ENCODE assay signal across 28 cellular contexts in genomic region chr12:124297856-124298255, GRCh38. TPM values are rescaled to one million over a fixed set of nuclear protein-coding genes. Genes with fewer than 3 reads are reported as not detected.
DNase-seq lines count a peak whose midpoint lies in the region; ATAC-seq, FAIRE-seq and TF ChIP-seq lines count a peak whose summit lies in the region.
"Had no signal": no experiment of that assay in that cellular context is flagged by ENCODE, and none has a peak within 500 bp of the region (broad histone marks: within the 10 kb centered on the region; RNA-seq: fewer than 3 reads in every experiment).

No MANE protein-coding gene starts in this region.

- CTCF ChIA-PET in K562 (lab: Yijun Ruan, JAX; ENCODE audit: low intra/inter-chr PET ratio): no interaction called here

- no peaks in the 10 kb centered on the region for H3K4me1 Mint-ChIP-seq in natural killer cell

- no peaks in the 10 kb centered on the region for H3K79me1 ChIP-seq in neuronal stem cell (ENCODE audit: low read depth, low read length)

- H2BK120ac ChIP-seq in neuronal stem cell (ENCODE audit: low read depth, low read length): no peak overlapping the region

- no peak overlapping the region for H4K91ac ChIP-seq in neuronal stem cell (ENCODE audit: low read depth, low read length, poor library complexity)

- H3K27ac Mint-ChIP-seq in natural killer cell: no peak overlapping the region
- H3K27ac Mint-ChIP-seq: CD4-positive, alpha-beta memory T cell had no signal

- H2AFZ ChIP-seq in K562 (ENCODE audit: low read depth, low read length) (no peak overlapping the region), hepatocyte (no peak overlapping the region), neuronal stem cell (ENCODE audit: low read length) (no peak overlapping the region)
- H2AFZ ChIP-seq: PC-9 had no signal

- no peak overlapping the region for H2AK5ac ChIP-seq in neuronal stem cell (ENCODE audit: low read depth, low read length)

- H3K79me2 ChIP-seq in K562 (ENCODE audit: control insufficient read depth, insufficient read depth, low read length): no peaks in the 10 kb centered on the region
- peaks cover 66% of the 10 kb centered on the region for H3K79me2 ChIP-seq in hepatocyte

- in situ Hi-C loops in K562 (cut with MboI): no loop called here

- H3K4me3 Mint-ChIP-seq in natural killer cell: no peak overlapping the region
- H3K4me3 Mint-ChIP-seq: CD4-positive, alpha-beta memory T cell had no signal

- POLR2A ChIA-PET in K562 (lab: Yijun Ruan, JAX): no interaction called here

- 3% methylated on average over 19 of the region's 19 CpGs for WGBS in K562 (ENCODE audit: insufficient coverage, low coverage, missing lambda C conversion rate)
- 91% methylated on average over 19 of the region's 19 CpGs for WGBS in hepatocyte (ENCODE audit: low lambda C conversion rate, missing lambda C conversion rate)
- no CpG with 5 or more reads among the region's 19 CpGs for WGBS in neuronal stem cell (ENCODE audit: extremely low coverage in 2 of 2, insufficient read length in 2 of 2, insufficient replicate concordance in 1 of 2), 2 donors
- WGBS in aorta, 2 donors: 88 to 89% methylated on average over 19 of the region's 19 CpGs

- no peaks in the 10 kb centered on the region for H3K9me3 Mint-ChIP-seq in natural killer cell

- no peak overlapping the region for H3K4me2 ChIP-seq in K562 (ENCODE audit: insufficient read depth, low read length)
- H3K4me2 ChIP-seq in hepatocyte: peak overlapping the region; percentile 86
- H3K4me2 ChIP-seq in neuronal stem cell (ENCODE audit: insufficient read depth, low read length, poor library complexity, severe bottlenecking): no peak overlapping the region
- H3K4me2 ChIP-seq: A549; BLaER1 treated with 17β-estradiol and CSF1 and Interleukin-3, amounts not matched to agents 10 nM and 100 nM; PC-9 had no signal

- no peaks in the 10 kb centered on the region for H3K9me1 ChIP-seq in K562 (ENCODE audit: control insufficient read depth, insufficient read depth, low read length)

- FAIRE-seq in K562 (lab: Jason Lieb, UNC): peak; percentile 6
- FAIRE-seq: A549, GM12892 had no signal

- ATAC-seq in K562: no peak
- no peak for ATAC-seq in aorta (ENCODE audit: low FRiP score)
- ATAC-seq in natural killer cell: no peak

- peak overlapping the region; percentile 49 for H3K18ac ChIP-seq in neuronal stem cell (ENCODE audit: low read length)

- no peak overlapping the region for H3K23ac ChIP-seq in neuronal stem cell (ENCODE audit: low read depth, low read length, poor library complexity)

- H3K27ac ChIP-seq in K562 (ENCODE audit: extremely low read depth, low read depth, low read length): no peak overlapping the region
- H3K27ac ChIP-seq in hepatocyte: peak overlapping the region; percentile 87
- H3K27ac ChIP-seq in neuronal stem cell (replicated peaks; ENCODE audit: low read length): no peak overlapping the region
- no peak overlapping the region for H3K27ac ChIP-seq in aorta (ENCODE audit: low read depth in 1 of 2, low read length in 2 of 2)
- H3K27ac ChIP-seq: A549; BLaER1 treated with 17β-estradiol and CSF1 and Interleukin-3, amounts not matched to agents 10 nM and 100 nM; HL-60; PC-9 had no signal

- no peak overlapping the region for H2BK12ac ChIP-seq in neuronal stem cell (ENCODE audit: low read length)

- peaks cover 0 to 10% of the 10 kb centered on the region in 2 experiments; a peak in 2 of 5 replicates for H3K4me1 ChIP-seq in K562 (replicated peaks in 1 of 2; ENCODE audit: control insufficient read depth in 2 of 2, insufficient read depth in 2 of 2, low read length in 2 of 2)
- H3K4me1 ChIP-seq in hepatocyte (ENCODE audit: insufficient read depth): peaks cover 27% of the 10 kb centered on the region
- H3K4me1 ChIP-seq in neuronal stem cell (ENCODE audit: control insufficient read depth in 2 of 2, insufficient read depth in 1 of 2, low read depth in 1 of 2, low read length in 2 of 2): peaks cover 8 to 17% of the 10 kb centered on the region in 2 donors
- H3K4me1 ChIP-seq in aorta (ENCODE audit: control insufficient read depth in 1 of 2, insufficient read depth in 2 of 2, low read length in 2 of 2): no peaks in the 10 kb centered on the region

- H3K9me3 ChIP-seq in K562 (replicated peaks; ENCODE audit: control insufficient read depth, insufficient read depth, low read depth, low read length) (no peaks in the 10 kb centered on the region), hepatocyte (ENCODE audit: low read depth) (no peaks in the 10 kb centered on the region), neuronal stem cell (replicated peaks in 1 of 2; ENCODE audit: control insufficient read depth in 2 of 2, insufficient read depth in 1 of 2, low read depth in 1 of 2, low read length in 2 of 2) (no peaks in the 10 kb centered on the region), aorta (ENCODE audit: control insufficient read depth, low read length) (no peaks in the 10 kb centered on the region)
- H3K9me3 ChIP-seq: A549; BLaER1 treated with 17β-estradiol and CSF1 and Interleukin-3, amounts not matched to agents 10 nM and 100 nM; Caco-2 had no signal

- no peak overlapping the region for H3K4ac ChIP-seq in neuronal stem cell (ENCODE audit: low read length)

- peaks cover 5% of the 10 kb centered on the region for H4K20me1 ChIP-seq in K562 (replicated peaks; ENCODE audit: control insufficient read depth, insufficient read depth, low read length)
- H4K20me1 ChIP-seq in hepatocyte (ENCODE audit: insufficient read depth, poor library complexity, severe bottlenecking): peaks cover 40% of the 10 kb centered on the region

- no peaks in the 10 kb centered on the region for H3K36me3 Mint-ChIP-seq in natural killer cell
- H3K36me3 Mint-ChIP-seq: CD4-positive, alpha-beta memory T cell had no signal

- no peak overlapping the region for H3K4me3 ChIP-seq in K562
- H3K4me3 ChIP-seq in hepatocyte: no peak overlapping the region
- H3K4me3 ChIP-seq in neuronal stem cell (ENCODE audit: low read length in 2 of 2): no peak overlapping the region
- H3K4me3 ChIP-seq in aorta (ENCODE audit: low read length in 2 of 2): no peak overlapping the region
- H3K4me3 ChIP-seq: A549; BLaER1 treated with 17β-estradiol and CSF1 and Interleukin-3, amounts not matched to agents 10 nM and 100 nM; PC-9 had no signal

- H3K27me3 ChIP-seq in K562 (ENCODE audit: control insufficient read depth in 2 of 2, insufficient read depth in 2 of 2, low read length in 2 of 2): peaks cover 33 to 81% of the 10 kb centered on the region in 2 experiments; a peak in 4 of 5 replicates
- H3K27me3 ChIP-seq in hepatocyte: no peaks in the 10 kb centered on the region
- peaks cover 2 to 26% (median 8%) of the 10 kb centered on the region in 3 experiments for H3K27me3 ChIP-seq in neuronal stem cell (ENCODE audit: control insufficient read depth in 3 of 3, insufficient read depth in 3 of 3, low read depth in 1 of 3, low read length in 3 of 3)
- no peaks in the 10 kb centered on the region for H3K27me3 ChIP-seq in aorta (ENCODE audit: control insufficient read depth in 1 of 2, insufficient read depth in 2 of 2, low read length in 1 of 2)

- no peaks in the 10 kb centered on the region for H3K9me2 ChIP-seq in hepatocyte (replicated peaks; ENCODE audit: insufficient read depth)

- no peak for TF ChIP-seq CTCF in K562 (IDR thresholded peaks at IDR 0.05 in 2 of 3, conservative IDR thresholded peaks at IDR 0.05 in 1 of 3; ENCODE audit: insufficient read depth in 2 of 3, low read depth in 1 of 3, low read length in 3 of 3)
- no peak for TF ChIP-seq CTCF in hepatocyte (IDR thresholded peaks at IDR 0.05; ENCODE audit: poor library complexity)
- TF ChIP-seq CTCF in natural killer cell (IDR thresholded peaks at IDR 0.05): no peak

- no peak overlapping the region for H3K9ac ChIP-seq in K562 (ENCODE audit: insufficient read depth in 1 of 2, low read depth in 2 of 2, low read length in 2 of 2)
- H3K9ac ChIP-seq in neuronal stem cell (ENCODE audit: low read depth, low read length, poor library complexity): peak overlapping the region; percentile 54
- H3K9ac ChIP-seq: BLaER1 treated with 17β-estradiol and CSF1 and Interleukin-3, amounts not matched to agents 10 nM and 100 nM had no signal

- no peak overlapping the region for H2BK15ac ChIP-seq in neuronal stem cell (ENCODE audit: low read length)

- TF ChIP-seq RAD21 in K562 (CRISPR knock-in tag; conservative IDR thresholded peaks at IDR 0.05 in 1 of 2, IDR thresholded peaks at IDR 0.05 in 1 of 2): no peak

- H3K27me3 Mint-ChIP-seq in natural killer cell (ENCODE audit: low read depth in 2 of 2): peaks cover 27 to 37% of the 10 kb centered on the region in 2 donors

- no peak overlapping the region for H3K14ac ChIP-seq in neuronal stem cell (ENCODE audit: low read length)

- H3K36me3 ChIP-seq in K562 (ENCODE audit: control insufficient read depth, insufficient read depth, low read length): no peaks in the 10 kb centered on the region
- no peaks in the 10 kb centered on the region for H3K36me3 ChIP-seq in hepatocyte (replicated peaks; ENCODE audit: insufficient read depth, low read depth)
- H3K36me3 ChIP-seq in neuronal stem cell (replicated peaks in 1 of 2; ENCODE audit: control insufficient read depth in 2 of 2, insufficient read depth in 2 of 2, low read length in 2 of 2): no peaks in the 10 kb centered on the region
- H3K36me3 ChIP-seq in aorta (ENCODE audit: control insufficient read depth in 1 of 2, insufficient read depth in 2 of 2, low read length in 1 of 2): no peaks in the 10 kb centered on the region
- H3K36me3 ChIP-seq: BLaER1 treated with 17β-estradiol and CSF1 and Interleukin-3, amounts not matched to agents 10 nM and 100 nM had no signal

- no peak overlapping the region for H2BK5ac ChIP-seq in neuronal stem cell (ENCODE audit: low read length)

- intact Hi-C loops in K562 (cut with micrococcal nuclease) (no loop called here), aorta (cut with DNase I) (no loop called here), natural killer cell (cut with micrococcal nuclease) (no loop called here)

- TF ChIP-seq EP300 in K562 (IDR thresholded peaks at IDR 0.05; ENCODE audit: low read length): no peak

- H4K8ac ChIP-seq in neuronal stem cell (ENCODE audit: low read depth, low read length): no peak overlapping the region

- TF ChIP-seq POLR2A in K562 (conservative IDR thresholded peaks at IDR 0.05): no peak

- DNase-seq in K562 (ENCODE audit: extremely low read depth in 1 of 4, low spot score in 3 of 4): no peak
- DNase-seq in hepatocyte (ENCODE audit: low spot score): no peak
- DNase-seq in neuronal stem cell (ENCODE audit: low spot score): no peak
- DNase-seq in aorta: peak; percentile 26 to 45
- no peak for DNase-seq in T1000 (lab: John Stamatoyannopoulos, UW)
- no peak for DNase-seq in SIG-M5 (lab: John Stamatoyannopoulos, UW)
- DNase-seq in natural killer cell: no peak
- DNase-seq: AML-193; Caco-2; CD4-positive, alpha-beta memory T cell; DMS79 treated with DMSO at 0.1 percent for 48 hours; GF-D8; GOT3; HCEC 1CT; Karpas-422; NCI-H1092; NCI-H1417 treated with DMSO at 0.1 percent for 48 hours; NCI-H1694 treated with DMSO at 0.1 percent for 48 hours; NCI-H2081; NCI-H2227 treated with DMSO at 0.1 percent for 48 hours; NCI-H526 treated with DMSO at 0.1 percent for 48 hours; PC-9; SHP77 had no signal

- no TSS peak for BruUV-seq in K562 (replicated peaks; lab: Mats Ljungman, UMichigan)

RNA-seq across cellular contexts. Expression of gene RFLNA, which starts 3.0 kb away (rescaled TPM):
- total RNA-seq in K562 (2011; cell fraction: chromatin; rRNA removed; ENCODE audit: low replicate concordance): not detected in 2 replicates
- total RNA-seq in K562 (2011; cell fraction: nucleolus; rRNA removed): not detected in 2 replicates
- not detected in 2 replicates for total RNA-seq in K562 (2011; cell fraction: nucleoplasm; rRNA removed)
- total RNA-seq in K562 (2014; rRNA removed) (not detected in 2 replicates), K562 (2014; rRNA removed; fragmentation: Illumina TruSeq; extraction: Trizol) (not detected in 2 replicates), K562 (2015; rRNA removed; fragmentation: Illumina TruSeq; extraction: Trizol) (not detected in 2 replicates), K562 (2021) (not detected in 2 replicates), hepatocyte (57.8 and 62.8 TPM in 2 replicates), aorta (1 to 10 TPM; 1.2 to 1.9 TPM), natural killer cell (under 1 TPM in 1 of 3 donors, not detected in 2; 0.85 TPM)
- polyA plus RNA-seq in K562 (2011; rRNA removed) (not detected in 2 replicates), K562 (2014; fragmentation: Illumina TruSeq; extraction: Trizol) (not detected in 2 replicates), K562 (2014; fragmentation: Nextera tagmentation; extraction: Ambion mirVana) (not detected), K562 (2014; rRNA removed) (not detected in 2 replicates), hepatocyte (54.1 and 67.8 TPM in 2 replicates), aorta (1 to 10 TPM; 1.6 to 6.8 TPM)
- polyA plus RNA-seq in K562 (2011; cell fraction: cytosol; rRNA removed): not detected in 2 replicates
- not detected in 2 replicates for polyA plus RNA-seq in K562 (2011; cell fraction: nucleus; rRNA removed)
- polyA plus RNA-seq in K562 (2012): not detected in 2 replicates
- not detected in 2 replicates for polyA minus RNA-seq in K562 (2011; rRNA and poly(A)+ RNA removed)
- not detected in 2 replicates for polyA minus RNA-seq in K562 (2011; cell fraction: cytosol; rRNA and poly(A)+ RNA removed)
- polyA minus RNA-seq in K562 (2011; cell fraction: nucleus; rRNA and poly(A)+ RNA removed): not detected in 2 replicates
- 1.5 TPM for polyA plus RNA-seq in neuronal stem cell (2013, experiment 1 of 2)
- 2.0 TPM for polyA plus RNA-seq in neuronal stem cell (2013, experiment 2 of 2)
- total RNA-seq: CD4-positive, alpha-beta memory T cell; NCI-H460; PC-9 had no signal
- polyA plus RNA-seq: A549; CD4-positive, alpha-beta memory T cell had no signal

Comparison
In these comparisons a context has a peak if more than half of its experiments do, and no peak if none do; other contexts are left out.
1. DNase-seq: peak in aorta (2 of 2); none in K562 (0 of 4), hepatocyte (single experiment), neuronal stem cell (single experiment), T1000 (single experiment), SIG-M5 (single experiment) and natural killer cell (single experiment).
2. RNA of gene RFLNA, which starts 3.0 kb away (total RNA-seq): 57.8 to 62.8 TPM in hepatocyte; 1.2 to 1.9 TPM in aorta, not detected in K562 and 0.85 TPM in natural killer cell; every median in the first group is over 10 times any median in the second.